Comparison of ENCODE assay signal across 8 cellular contexts in the genomic region with DNA sequence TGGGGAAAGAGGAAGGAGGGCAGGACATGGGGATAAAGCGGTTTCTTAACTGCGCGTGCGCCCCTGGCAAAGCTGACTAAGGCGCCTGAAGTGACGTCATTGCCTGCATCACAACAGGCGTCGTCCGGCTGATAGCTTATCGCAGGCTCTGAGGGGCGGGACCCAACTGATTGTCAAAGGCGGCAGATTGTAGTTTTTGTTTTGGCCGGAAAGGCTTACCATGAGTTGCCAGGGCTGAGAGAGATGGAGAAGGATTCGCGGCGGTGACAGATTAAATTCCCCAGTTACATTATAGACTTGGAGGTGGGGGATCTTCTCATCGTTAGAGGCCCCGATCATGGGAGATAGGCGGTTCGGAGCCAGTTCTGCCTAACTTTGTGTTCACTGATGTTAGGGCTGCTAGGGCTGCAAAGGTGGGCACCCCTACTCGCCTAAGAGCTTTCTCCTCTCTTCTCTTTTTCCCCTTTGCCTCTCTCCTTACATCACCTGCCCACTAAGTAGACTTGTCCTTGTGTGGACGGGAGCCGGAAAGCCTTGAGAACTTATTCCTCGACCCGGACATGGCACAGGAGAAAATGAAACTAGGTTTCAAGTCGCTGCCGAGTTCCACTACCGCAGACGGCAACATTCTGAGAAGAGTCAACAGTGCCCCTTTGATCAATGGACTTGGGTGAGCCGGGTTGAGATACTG. TPM values are rescaled to one million over a fixed set of nuclear protein-coding genes. Genes with fewer than 3 reads are reported as not detected.
A peak's percentile ranks its signal among the peaks of the same experiment; 100 is the strongest.
DNase-seq lines count a peak whose midpoint lies in the region; ATAC-seq, FAIRE-seq and TF ChIP-seq lines count a peak whose summit lies in the region.

No MANE protein-coding gene starts in this region.

- DNase-seq in ELF-1 (ENCODE audit: low read depth, low spot score) = peak; percentile 95
- DNase-seq in H54 (ENCODE audit: insufficient read length, low spot score) = peak; percentile 58
- peak; percentile 86 for DNase-seq in LoVo (ENCODE audit: low spot score)
- DNase-seq in RWPE2 (ENCODE audit: low spot score) = peak; percentile 87
- DNase-seq in activated T-helper 9 cell treated with anti-CD3 and anti-CD28 coated beads, Interleukin-2, amount 50 U/mL, for 16 hours (ENCODE audit: low read depth) = peak; percentile 75
- peak; percentile 94 for DNase-seq in fibroblast of pulmonary artery (ENCODE audit: low read depth)
- DNase-seq in natural killer cell treated with Interleukin-12 subunit alpha and Interleukin-12 subunit beta and Interleukin-15 and Interleukin-18, amount 100 ng/mL, for 72 hours (ENCODE audit: low spot score) = peak; percentile 88
- DNase-seq in stimulated activated naive CD4-positive, alpha-beta T cell treated with Interleukin-2 at 50 U/mL for 16 hours (lab: John Stamatoyannopoulos, UW) = peak; percentile 83

- H3K9me3 Mint-ChIP-seq in natural killer cell treated with Interleukin-12 subunit alpha and Interleukin-12 subunit beta and Interleukin-15 and Interleukin-18, amount 100 ng/mL, for 72 hours = no peaks in the 10 kb centered on the region

- no peaks in the 10 kb centered on the region for H3K36me3 ChIP-seq in RWPE2 (ENCODE audit: low read depth)

- H3K4me1 Mint-ChIP-seq in natural killer cell treated with Interleukin-12 subunit alpha and Interleukin-12 subunit beta and Interleukin-15 and Interleukin-18, amount 100 ng/mL, for 72 hours (ENCODE audit: low read depth in 2 of 2) = peaks cover 11 to 16% of the 10 kb centered on the region in 2 donors

- no peaks in the 10 kb centered on the region for H3K27me3 ChIP-seq in RWPE2 (ENCODE audit: insufficient read depth, poor library complexity, severe bottlenecking)

- no peaks in the 10 kb centered on the region for H3K4me1 ChIP-seq in RWPE2 (ENCODE audit: insufficient read depth, poor library complexity, severe bottlenecking)

- H3K27ac ChIP-seq in RWPE2 (ENCODE audit: poor library complexity, severe bottlenecking) = peak overlapping the region; percentile 7

- no peaks in the 10 kb centered on the region for H3K36me3 Mint-ChIP-seq in natural killer cell treated with Interleukin-12 subunit alpha and Interleukin-12 subunit beta and Interleukin-15 and Interleukin-18, amount 100 ng/mL, for 72 hours

- H3K27me3 Mint-ChIP-seq in natural killer cell treated with Interleukin-12 subunit alpha and Interleukin-12 subunit beta and Interleukin-15 and Interleukin-18, amount 100 ng/mL, for 72 hours = peaks cover 0 to 5% of the 10 kb centered on the region in 2 donors

- TF ChIP-seq POLR2A in H54 (IDR thresholded peaks at IDR 0.05; ENCODE audit: low read depth, low read length) = no peak

- TF ChIP-seq CTCF in RWPE2 (IDR thresholded peaks at IDR 0.05; ENCODE audit: poor library complexity, severe bottlenecking) (no peak), fibroblast of pulmonary artery (IDR thresholded peaks at IDR 0.05; ENCODE audit: low read length, missing control alignments) (no peak)

- no peaks in the 10 kb centered on the region for H3K9me3 ChIP-seq in RWPE2 (ENCODE audit: severe bottlenecking)

- H3K4me3 Mint-ChIP-seq in natural killer cell treated with Interleukin-12 subunit alpha and Interleukin-12 subunit beta and Interleukin-15 and Interleukin-18, amount 100 ng/mL, for 72 hours = peak overlapping the region; percentile 94

- H3K27ac Mint-ChIP-seq in natural killer cell treated with Interleukin-12 subunit alpha and Interleukin-12 subunit beta and Interleukin-15 and Interleukin-18, amount 100 ng/mL, for 72 hours = peak overlapping the region; percentile 94 to 96

- FAIRE-seq in H54 (lab: Jason Lieb, UNC) = peak; percentile 95

- H3K4me3 ChIP-seq in RWPE2 (ENCODE audit: severe bottlenecking) = peak overlapping the region; percentile 68
- peak overlapping the region; percentile 79 for H3K4me3 ChIP-seq in fibroblast of pulmonary artery (replicated peaks; ENCODE audit: low read depth, low read length)

- ATAC-seq in RWPE2 (ENCODE audit: low read depth) = peak; percentile 87
- peak; percentile 96 for ATAC-seq in natural killer cell treated with Interleukin-12 subunit alpha and Interleukin-12 subunit beta and Interleukin-15 and Interleukin-18, amount 100 ng/mL, for 72 hours

RNA-seq across cellular contexts. Expression of gene PABIR2, which starts 10.2 kb away (rescaled TPM):
- total RNA-seq in natural killer cell treated with Interleukin-12 subunit alpha and Interleukin-12 subunit beta and Interleukin-15 and Interleukin-18, amount 100 ng/mL, for 72 hours = 10 to 100 TPM; 38.2 to 51.5 TPM

Comparison
In these comparisons a context has a peak if more than half of its experiments do, and no peak if none do; other contexts are left out.
1. Peak in every context shown above with its lines: DNase-seq, ATAC-seq, H3K4me3 ChIP-seq and H3K27ac ChIP-seq.